25 cellular contexts compared by ENCODE assay signal in genomic region chr6:146896062-146896813, GRCh38.
"Had no signal": no experiment of that assay in that cellular context is flagged by ENCODE, and none has a peak within 500 bp of the region (broad histone marks: within the 10 kb centered on the region; RNA-seq: fewer than 3 reads in every experiment).

No MANE protein-coding gene starts in this region.

- H3K27me3 ChIP-seq: cardiac muscle cell had no signal

- ATAC-seq: activated CD8-positive, alpha-beta memory T cell treated with anti-CD3 and anti-CD28 coated beads, Interleukin-2, amount 10 ng/mL, durations not matched to agents 7 days and 5 days; PC-3; T-helper 17 cell; WTC11 had no signal

- H3K9me3 Mint-ChIP-seq: activated naive CD4-positive, alpha-beta T cell treated with anti-CD3 and anti-CD28 coated beads, Interleukin-2, amount 50 U/mL, for 24 hours; activated T-cell treated with anti-CD3 and anti-CD28 coated beads, Interleukin-2, amount 50 U/mL, for 24 hours; activated T-helper 1 cell treated with anti-CD3 and anti-CD28 coated beads, Interleukin-12 subunit alpha, Interleukin-12 subunit beta, Interleukin-2, Interleukin-4 antibody, amounts not matched to agents 30 ng/mL and 10 ng/mL and 1 ng/mL, durations not matched to agents 14 hours and 24 hours and 36 hours had no signal

- H3K36me3 Mint-ChIP-seq: activated CD8-positive, alpha-beta memory T cell treated with anti-CD3 and anti-CD28 coated beads, Interleukin-2, amount 10 ng/mL, durations not matched to agents 7 days and 5 days; activated naive CD4-positive, alpha-beta T cell treated with anti-CD3 and anti-CD28 coated beads, Interleukin-2, amount 50 U/mL, for 24 hours; brain; WTC11 had no signal

- DNase-seq: activated CD4-positive, alpha-beta T cell treated with anti-CD3 and anti-CD28 coated beads for 48 hours; activated CD4-positive, alpha-beta T cell treated with anti-CD3 and anti-CD28 coated beads, Interleukin-2, amount 50 U/mL, for 48 hours; activated CD4-positive, CD25-positive, alpha-beta regulatory T cell treated with anti-CD3 and anti-CD28 coated beads, Interleukin-2, amount 50 U/mL, for 72 hours; activated CD8-positive, alpha-beta memory T cell treated with anti-CD3 and anti-CD28 coated beads, Interleukin-2, amount 10 ng/mL, durations not matched to agents 7 days and 5 days; activated effector memory CD4-positive, alpha-beta T cell treated with Interleukin-2 at 50 U/mL for 16 hours; activated naive CD4-positive, alpha-beta T cell; activated T-cell treated with anti-CD3 and anti-CD28 coated beads, Interleukin-2, amount 50 U/mL, for 24 hours; amygdala; KG1; NCI-H1048; NCI-H1930; NCI-H2107; NCI-H2171 treated with DMSO at 0.1 percent for 48 hours; NCI-H226; NCI-H526; NCI-H774; PC-3; SIG-M5; T-helper 17 cell; T-helper 9 cell had no signal

- H3K36me3 ChIP-seq: cardiac muscle cell had no signal

- H3K4me3 Mint-ChIP-seq: activated CD8-positive, alpha-beta memory T cell treated with anti-CD3 and anti-CD28 coated beads, Interleukin-2, amount 10 ng/mL, durations not matched to agents 7 days and 5 days; activated naive CD4-positive, alpha-beta T cell treated with anti-CD3 and anti-CD28 coated beads, Interleukin-2, amount 50 U/mL, for 24 hours; activated T-cell treated with anti-CD3 and anti-CD28 coated beads, Interleukin-2, amount 50 U/mL, for 24 hours; activated T-helper 1 cell treated with anti-CD3 and anti-CD28 coated beads, Interleukin-12 subunit alpha, Interleukin-12 subunit beta, Interleukin-2, Interleukin-4 antibody, amounts not matched to agents 30 ng/mL and 10 ng/mL and 1 ng/mL, durations not matched to agents 14 hours and 24 hours and 36 hours; brain; T-helper 17 cell; WTC11 had no signal

- H3K27ac ChIP-seq: cardiac muscle cell had no signal

- H3K4me1 Mint-ChIP-seq: activated naive CD4-positive, alpha-beta T cell treated with anti-CD3 and anti-CD28 coated beads, Interleukin-2, amount 50 U/mL, for 24 hours; brain had no signal

- H3K27ac Mint-ChIP-seq: activated CD8-positive, alpha-beta memory T cell treated with anti-CD3 and anti-CD28 coated beads, Interleukin-2, amount 10 ng/mL, durations not matched to agents 7 days and 5 days; activated naive CD4-positive, alpha-beta T cell treated with anti-CD3 and anti-CD28 coated beads, Interleukin-2, amount 50 U/mL, for 24 hours; activated T-cell treated with anti-CD3 and anti-CD28 coated beads, Interleukin-2, amount 50 U/mL, for 24 hours; activated T-helper 1 cell treated with anti-CD3 and anti-CD28 coated beads, Interleukin-12 subunit alpha, Interleukin-12 subunit beta, Interleukin-2, Interleukin-4 antibody, amounts not matched to agents 30 ng/mL and 10 ng/mL and 1 ng/mL, durations not matched to agents 14 hours and 24 hours and 36 hours; brain; T-helper 17 cell; WTC11 had no signal

- H3K4me3 ChIP-seq: cardiac muscle cell had no signal
